In the genomic region with DNA sequence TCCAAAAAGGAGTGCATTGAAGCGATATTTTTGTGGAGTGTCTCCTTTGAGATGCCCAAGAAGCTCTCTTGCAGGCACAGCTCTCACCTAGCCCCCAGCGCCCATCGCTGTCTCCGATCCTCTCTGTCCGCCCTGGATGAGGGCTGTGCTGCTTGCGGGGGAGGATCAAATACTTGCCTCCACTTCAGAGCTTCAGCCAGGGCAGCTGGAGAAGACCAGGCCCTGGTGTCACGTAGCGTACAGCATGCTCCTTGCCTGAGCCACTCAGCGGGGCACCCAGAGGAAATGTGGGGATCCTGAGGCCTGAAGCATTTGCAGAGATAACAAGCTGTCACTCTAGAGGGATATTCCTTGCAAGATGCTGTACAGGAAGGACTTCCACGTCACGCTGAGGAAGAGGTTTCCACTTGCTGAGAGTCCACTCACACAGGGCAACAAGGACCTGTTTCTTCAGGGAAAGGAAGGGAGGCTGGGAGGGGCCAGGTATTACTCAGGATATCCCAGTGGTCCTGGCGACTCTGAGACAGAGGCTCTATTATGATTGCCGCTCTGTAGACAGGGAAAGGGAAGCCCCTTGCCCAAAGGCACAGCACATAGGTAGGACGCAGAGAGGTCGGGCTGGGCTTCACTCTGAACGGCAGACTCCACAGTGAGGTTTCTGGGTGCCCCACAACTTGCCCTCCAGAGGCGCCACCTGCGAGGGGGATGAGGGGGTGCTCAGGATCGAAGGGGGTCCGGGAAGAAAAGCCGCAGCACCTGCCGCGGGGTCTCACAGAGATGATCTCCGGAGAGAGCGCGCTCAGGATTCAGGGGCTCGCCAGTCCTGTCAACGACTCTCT, we compare ENCODE assay signal across 19 cellular contexts.
"Had no signal": no experiment of that assay in that cellular context is flagged by ENCODE, and none has a peak within 500 bp of the region (broad histone marks: within the 10 kb centered on the region; RNA-seq: fewer than 3 reads in every experiment).

No MANE protein-coding gene starts in this region.

- H3K4me1 ChIP-seq: esophagus muscularis mucosa, suprapubic skin, transverse colon had no signal

- H3K27ac ChIP-seq: brain microvascular endothelial cell, esophagus muscularis mucosa, skin epidermis, suprapubic skin, transverse colon, vagina had no signal

- H3K9me3 ChIP-seq: esophagus muscularis mucosa, suprapubic skin, transverse colon, vagina had no signal

- ATAC-seq: activated T-cell treated with anti-CD3 and anti-CD28 coated beads, Interleukin-2, amount 50 U/mL, for 72 hours; natural killer cell treated with Interleukin-12 subunit alpha and Interleukin-12 subunit beta and Interleukin-15 and Interleukin-18, amount 100 ng/mL, for 72 hours; stimulated activated naive CD8-positive, alpha-beta T cell treated with anti-CD3 and anti-CD28 coated beads, Interleukin-15, amount 100 ng/mL, for 72 hours had no signal

- DNase-seq: activated CD4-positive, alpha-beta T cell treated with anti-CD3 and anti-CD28 coated beads, Interleukin-2, amount 50 U/mL, for 1 hour; activated CD4-positive, CD25-positive, alpha-beta regulatory T cell treated with anti-CD3 and anti-CD28 coated beads, Interleukin-2, amount 50 U/mL, for 72 hours; activated gamma-delta T cell; activated T-cell treated with anti-CD3 and anti-CD28 coated beads, Interleukin-2, amount 50 U/mL, for 72 hours; brain microvascular endothelial cell; cerebellar nuclear complex; effector CD8-positive, alpha-beta T cell; immature natural killer cell; occipital lobe; stimulated activated CD4-positive, alpha-beta T cell treated with anti-CD3 and anti-CD28 coated beads, Interleukin-15, amount 100 ng/mL, for 24 hours; stimulated activated CD4-positive, alpha-beta T cell treated with anti-CD3 and anti-CD28 coated beads, Interleukin-2, amount 100 ng/mL, for 48 hours; stimulated activated naive CD8-positive, alpha-beta T cell treated with anti-CD3 and anti-CD28 coated beads, Interleukin-15, amount 100 ng/mL, for 72 hours; transverse colon had no signal

- H3K4me3 ChIP-seq: esophagus muscularis mucosa, lung, skin epidermis, suprapubic skin, transverse colon, vagina had no signal

- H3K36me3 ChIP-seq: brain microvascular endothelial cell, transverse colon had no signal

- H3K27me3 ChIP-seq: brain microvascular endothelial cell, esophagus muscularis mucosa, suprapubic skin, transverse colon, vagina had no signal
